16 cellular contexts compared by ENCODE assay signal in genomic region chr14:76753799-76754198, GRCh38. TPM values are rescaled to one million over a fixed set of nuclear protein-coding genes. Genes with fewer than 3 reads are reported as not detected.
DNase-seq lines count a peak whose midpoint lies in the region; ATAC-seq, FAIRE-seq and TF ChIP-seq lines count a peak whose summit lies in the region.
"Had no signal": no experiment of that assay in that cellular context is flagged by ENCODE, and none has a peak within 500 bp of the region (broad histone marks: within the 10 kb centered on the region; RNA-seq: fewer than 3 reads in every experiment).

No MANE protein-coding gene starts in this region.

- DNase-seq in left cardiac atrium (no peak), Right ventricle myocardium superior (no peak), HTR-8/SVneo (ENCODE audit: insufficient read length, low spot score) (no peak), coronary artery (ENCODE audit: low spot score) (peak; percentile 41), prostate gland (ENCODE audit: low spot score) (peak; percentile 0), HEK293T (ENCODE audit: extremely low spot score) (no peak)
- DNase-seq in activated CD8-positive, alpha-beta memory T cell treated with anti-CD3 and anti-CD28 coated beads, Interleukin-2, amount 50 U/mL, for 48 hours = no peak
- DNase-seq: CD8-positive, alpha-beta T cell; COR-L47; DND-41; GDM1; HCEC 1CT had no signal

- H3K4me3 ChIP-seq in coronary artery = no peak overlapping the region
- no peak overlapping the region for H3K4me3 ChIP-seq in prostate gland
- H3K4me3 ChIP-seq: A549 had no signal

- H3K27ac ChIP-seq in coronary artery = no peak overlapping the region
- H3K27ac ChIP-seq in prostate gland = no peak overlapping the region
- H3K27ac ChIP-seq: A549 had no signal

- TF ChIP-seq POLR2A in prostate gland (IDR thresholded peaks at IDR 0.05) = no peak

- peak; percentile 58 for FAIRE-seq in HTR-8/SVneo (lab: Jason Lieb, UNC)
- FAIRE-seq: A549, GM12892, GM19239, H1 had no signal

- no peaks in the 10 kb centered on the region for H3K36me3 ChIP-seq in prostate gland

- no peaks in the 10 kb centered on the region for H3K9me3 ChIP-seq in prostate gland
- H3K9me3 ChIP-seq: A549 had no signal

- CTCF ChIA-PET in HEK293T (lab: Yijun Ruan, JAX) = no interaction called here

- 89% methylated on average over 4 of the region's 4 CpGs for WGBS in prostate gland

- H3K27me3 ChIP-seq in prostate gland (replicated peaks; ENCODE audit: insufficient read depth) = no peaks in the 10 kb centered on the region

- TF ChIP-seq CTCF in coronary artery (IDR thresholded peaks at IDR 0.05) (no peak), prostate gland (IDR thresholded peaks at IDR 0.05) (no peak)

- H3K4me1 ChIP-seq in prostate gland (replicated peaks) = no peaks in the 10 kb centered on the region
- H3K4me1 ChIP-seq: A549 had no signal

- intact Hi-C loops in left cardiac atrium (cut with DNase I) (no loop called here), Right ventricle myocardium superior (cut with DNase I) (no loop called here), prostate gland (cut with DNase I) (no loop called here)

- POLR2A ChIA-PET in HEK293T (lab: Yijun Ruan, JAX) = no interaction called here

- ATAC-seq in left cardiac atrium = peak; percentile 45 to 48
- ATAC-seq in Right ventricle myocardium superior (ENCODE audit: poor library complexity) = no peak
- ATAC-seq: A549; CD8-positive, alpha-beta T cell had no signal

TF ChIP-seq in HEK293T, 16 proteins besides CTCF, POLR2A, EP300 and RAD21:
- no peak for TF ChIP-seq ZNF384 (IDR thresholded peaks at IDR 0.05)
- no peak for TF ChIP-seq PKNOX1 (IDR thresholded peaks at IDR 0.05)
- no peak for TF ChIP-seq NFRKB (IDR thresholded peaks at IDR 0.05)
- TF ChIP-seq SUZ12 (IDR thresholded peaks at IDR 0.05) = no peak
TF ChIP-seq in HEK293T: peak in this region for 0.

RNA-seq across cellular contexts. Expression of gene VASH1, which starts 7.5 kb away (rescaled TPM):
- 100 to 1,000 TPM in 1 of 2 donors, 10 to 100 TPM in 1; 27.0 to 142 TPM for total RNA-seq in left cardiac atrium
- 14.3 TPM for total RNA-seq in Right ventricle myocardium superior
- 10 to 100 TPM in 1 of 2 donors, 1 to 10 TPM in 1; 2.1 to 19.8 TPM for total RNA-seq in prostate gland

RNA-seq across cellular contexts. Expression of gene ANGEL1, which starts 58.9 kb away (rescaled TPM):
- total RNA-seq in left cardiac atrium (10 to 100 TPM; 14.9 to 21.6 TPM), Right ventricle myocardium superior (8.7 TPM), prostate gland (10 to 100 TPM; 10.3 to 58.8 TPM)

Comparison
In these comparisons a context has a peak if more than half of its experiments do, and no peak if none do; other contexts are left out.
1. DNase-seq: peak in coronary artery (single experiment) and prostate gland (single experiment); none in left cardiac atrium (single experiment), Right ventricle myocardium superior (single experiment), HTR-8/SVneo (single experiment), HEK293T (single experiment) and activated CD8-positive, alpha-beta memory T cell treated with anti-CD3 and anti-CD28 coated beads, Interleukin-2, amount 50 U/mL, for 48 hours (single experiment).